ENCODE assay signal across 10 cellular contexts in genomic region chr4:75511841-75512240, GRCh38. TPM values are rescaled to one million over a fixed set of nuclear protein-coding genes. Genes with fewer than 3 reads are reported as not detected.
DNase-seq lines count a peak whose midpoint lies in the region; FAIRE-seq and TF ChIP-seq lines count a peak whose summit lies in the region.
"Had no signal": no experiment of that assay in that cellular context is flagged by ENCODE, and none has a peak within 500 bp of the region (broad histone marks: within the 10 kb centered on the region; RNA-seq: fewer than 3 reads in every experiment).

No MANE protein-coding gene starts in this region.

- BruUV-seq in PC-9 (replicated peaks; lab: Mats Ljungman, UMichigan), result no TSS peak

- FAIRE-seq in GM12891 (lab: Jason Lieb, UNC), result no peak

- CTCF ChIA-PET in PC-9 (lab: Charles Lee), result interaction anchor here (0.6 kb wide), 1 partner anchor 645 kb away, joined by 3 read pairs; no protein-coding TSS in a partner anchor

- H2AFZ ChIP-seq in PC-9, result no peak overlapping the region

- peak overlapping the region; percentile 92 for H3K9ac ChIP-seq in skeletal muscle satellite cell (ENCODE audit: low read depth, low read length)

- peaks cover 3% of the 10 kb centered on the region; the same call in 1 of the 2 replicates for H4K20me1 ChIP-seq in PC-9 (ENCODE audit: insufficient read depth)

- H3K9me2 ChIP-seq in PC-9 (ENCODE audit: insufficient read depth), result no peaks in the 10 kb centered on the region

- H3K79me2 ChIP-seq in PC-9 (ENCODE audit: low read depth), result peaks cover 61% of the 10 kb centered on the region

- no peaks in the 10 kb centered on the region for H3K9me3 ChIP-seq in PC-9 (ENCODE audit: insufficient read depth, low read depth)
- no peaks in the 10 kb centered on the region for H3K9me3 ChIP-seq in skeletal muscle satellite cell (replicated peaks; ENCODE audit: low read length)

- peaks cover 29% of the 10 kb centered on the region for H3K4me1 ChIP-seq in PC-9 (replicated peaks; ENCODE audit: insufficient read depth)
- peaks cover 29% of the 10 kb centered on the region for H3K4me1 ChIP-seq in skeletal muscle satellite cell (ENCODE audit: control insufficient read depth, insufficient read depth, low read length)

- H3K27ac ChIP-seq in PC-9, result no peak overlapping the region
- H3K27ac ChIP-seq: RWPE1 had no signal

- POLR2A ChIA-PET in PC-9 (lab: Charles Lee; ENCODE audit: unreplicated experiment), result no interaction called here

- H3K4me2 ChIP-seq in PC-9 (peak overlapping the region; percentile 96), skeletal muscle satellite cell (ENCODE audit: low read length) (peak overlapping the region; percentile 90)

- H3K4me3 ChIP-seq in PC-9 (peak overlapping the region; percentile 18; the same call in 1 of the 2 replicates), foreskin fibroblast (ENCODE audit: low read depth in 1 of 2, low read length in 2 of 2) (peak overlapping the region; percentile 1 to 34), skeletal muscle satellite cell (ENCODE audit: low read length) (peak overlapping the region; percentile 90)

- H3K27me3 ChIP-seq in PC-9 (ENCODE audit: insufficient read depth, low read depth), result no peaks in the 10 kb centered on the region
- no peaks in the 10 kb centered on the region for H3K27me3 ChIP-seq in skeletal muscle satellite cell (ENCODE audit: control insufficient read depth, insufficient read depth, low read length)

- H3K36me3 ChIP-seq in PC-9 (ENCODE audit: low read depth) (no peaks in the 10 kb centered on the region; the same call in 1 of the 2 replicates), skeletal muscle satellite cell (ENCODE audit: insufficient read depth, low read length) (peaks cover 10% of the 10 kb centered on the region)

- no peak for TF ChIP-seq POLR2A in GM12891 (IDR thresholded peaks at IDR 0.05; ENCODE audit: low read depth, low read length)

- H3F3A ChIP-seq in PC-9 (ENCODE audit: insufficient read depth, low read depth), result peaks cover 8% of the 10 kb centered on the region; the same call in 1 of the 2 replicates

- intact Hi-C loops in PC-9 (cut with micrococcal nuclease; ENCODE audit: unreplicated experiment), result loop anchor here (5.0 kb wide), 1 partner anchor 45 kb away; the partner anchor contains the start of gene ODAPH

- DNase-seq in GM12891 (ENCODE audit: insufficient read length, low spot score) (no peak), PC-9 (no peak), foreskin fibroblast (no peak), mesenteric fat pad (ENCODE audit: low spot score) (no peak), GM03348 (ENCODE audit: low spot score) (no peak), amniotic stem cell (lab: John Stamatoyannopoulos, UW) (no peak)
- no peak for DNase-seq in stimulated activated CD8-positive, alpha-beta memory T cell treated with anti-CD3 and anti-CD28 coated beads, Interleukin-4, amount 100 ng/mL, for 48 hours
- DNase-seq: caudate nucleus had no signal

- no peak for TF ChIP-seq CTCF in PC-9 (conservative IDR thresholded peaks at IDR 0.05)
- TF ChIP-seq CTCF in foreskin fibroblast (IDR thresholded peaks at IDR 0.05; ENCODE audit: low read depth, low read length), result no peak

TF ChIP-seq in GM12891, 5 proteins besides CTCF, POLR2A, EP300 and RAD21:
- TF ChIP-seq POU2F2 (IDR thresholded peaks at IDR 0.05; ENCODE audit: low read depth, low read length) (no peak), SPI1 (IDR thresholded peaks at IDR 0.05; ENCODE audit: low read depth, low read length) (0 out of 2 replicates have a peak, but pooled peaks have one; percentile 1)

RNA-seq across cellular contexts. Expression of gene RCHY1, which starts 2.4 kb away (rescaled TPM):
- polyA plus RNA-seq in GM12891 (2012; ENCODE audit: low read depth, missing spikeins), result 27.8 TPM
- total RNA-seq in PC-9 (2021), result 7.1 and 7.3 TPM in 2 replicates
- 22.3 and 26.0 TPM in 2 replicates for total RNA-seq in skeletal muscle satellite cell (2012; rRNA removed)
- 30.4 TPM for total RNA-seq in mesenteric fat pad

RNA-seq across cellular contexts. Expression of gene THAP6, which starts 2.4 kb away (rescaled TPM):
- 4.5 TPM for polyA plus RNA-seq in GM12891 (2012; ENCODE audit: low read depth, missing spikeins)
- total RNA-seq in PC-9 (2021) (11.9 and 16.7 TPM in 2 replicates), mesenteric fat pad (15.7 TPM)
- 12.7 and 17.5 TPM in 2 replicates for total RNA-seq in skeletal muscle satellite cell (2012; rRNA removed)

RNA-seq across cellular contexts. Expression of gene ODAPH, which starts 44.0 kb away (rescaled TPM):
- polyA plus RNA-seq in GM12891 (2012; ENCODE audit: low read depth, missing spikeins), result not detected
- total RNA-seq in PC-9 (2021), result 0.24 TPM in 1 of 2 replicates, not detected in the other
- total RNA-seq in skeletal muscle satellite cell (2012; rRNA removed), result not detected in 2 replicates
- total RNA-seq in mesenteric fat pad, result not detected

Comparison
In these comparisons a context has a peak if more than half of its experiments do, and no peak if none do; other contexts are left out.
1. H3K4me3 ChIP-seq: peak in every context shown above with its lines; median percentile 90 in skeletal muscle satellite cell; 18 in PC-9; 18 in foreskin fibroblast.